ENCODE assay signal across 8 cellular contexts in the genomic region with DNA sequence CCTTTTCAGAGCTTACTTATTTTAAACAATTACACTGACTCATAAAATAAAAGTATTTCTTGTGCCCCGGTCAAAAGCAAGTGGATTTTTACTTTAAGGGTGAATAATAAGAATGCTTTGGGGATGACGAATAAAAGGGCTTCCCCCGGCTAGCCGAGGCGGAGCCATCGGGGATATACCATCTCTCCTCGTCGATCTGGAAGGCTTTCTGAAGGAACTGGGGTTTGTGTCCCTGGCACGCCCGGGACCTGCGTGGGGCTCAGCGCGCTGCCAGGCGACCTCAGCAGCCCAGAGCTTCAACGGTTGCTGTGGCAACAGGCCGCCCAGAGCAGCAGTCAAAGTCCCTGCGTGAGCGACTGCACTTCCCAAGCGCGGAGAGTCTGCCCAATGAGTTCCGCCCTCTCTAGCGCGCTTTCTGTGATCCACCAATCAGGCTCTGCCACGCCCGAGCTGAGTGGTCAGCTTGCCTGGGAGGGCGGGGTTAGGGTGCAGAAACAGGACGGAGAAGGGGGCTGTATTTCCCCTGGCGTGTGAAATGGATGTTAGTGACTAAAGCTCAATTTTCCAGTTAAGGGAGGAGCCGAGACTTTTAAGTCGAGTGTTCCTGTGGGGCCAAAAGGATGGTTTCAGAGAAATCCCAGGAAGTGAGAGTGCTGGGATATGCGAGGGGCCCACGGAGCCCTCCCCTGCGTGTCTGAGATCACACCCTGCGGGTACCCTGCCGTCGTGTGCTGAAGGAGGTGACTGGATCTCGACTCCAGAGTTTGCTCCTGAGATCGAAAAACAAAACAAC. TPM values are rescaled to one million over a fixed set of nuclear protein-coding genes. Genes with fewer than 3 reads are reported as not detected.
DNase-seq lines count a peak whose midpoint lies in the region; ATAC-seq and TF ChIP-seq lines count a peak whose summit lies in the region.

No MANE protein-coding gene starts in this region.

- H3K4me3 Mint-ChIP-seq in HFFc6 = peak overlapping the region; percentile 93

- H3K27ac ChIP-seq in temporal lobe (ENCODE audit: low read depth, low read length) = peak overlapping the region; percentile 80

- H3K9me3 Mint-ChIP-seq in HFFc6 = no peaks in the 10 kb centered on the region
- H3K9me3 Mint-ChIP-seq in activated naive CD4-positive, alpha-beta T cell treated with anti-CD3 and anti-CD28 coated beads, Interleukin-2, amount 50 U/mL, for 72 hours = no peaks in the 10 kb centered on the region

- H3K27ac Mint-ChIP-seq in HFFc6 = peak overlapping the region; percentile 97
- H3K27ac Mint-ChIP-seq in activated naive CD4-positive, alpha-beta T cell treated with anti-CD3 and anti-CD28 coated beads, Interleukin-2, amount 50 U/mL, for 72 hours = peak overlapping the region; percentile 87 to 98

- peaks cover 4% of the 10 kb centered on the region for H3K27me3 Mint-ChIP-seq in HFFc6 (ENCODE audit: insufficient read depth)

- no peaks in the 10 kb centered on the region for H3K36me3 Mint-ChIP-seq in HFFc6 (ENCODE audit: low read depth)
- H3K36me3 Mint-ChIP-seq in activated naive CD4-positive, alpha-beta T cell treated with anti-CD3 and anti-CD28 coated beads, Interleukin-2, amount 50 U/mL, for 72 hours = no peaks in the 10 kb centered on the region

- H3K4me1 Mint-ChIP-seq in HFFc6 (ENCODE audit: low read depth) = peaks cover 37% of the 10 kb centered on the region

- peak; percentile 97 to 98 for ATAC-seq in activated naive CD4-positive, alpha-beta T cell treated with anti-CD3 and anti-CD28 coated beads, Interleukin-2, amount 50 U/mL, for 72 hours

- DNase-seq in GM04503 (ENCODE audit: low read depth) = peak; percentile 89
- peak; percentile 97 for DNase-seq in HFFc6
- DNase-seq in NAMALWA (ENCODE audit: low spot score) = peak; percentile 98
- DNase-seq in SK-N-DZ (ENCODE audit: low spot score) = peak; percentile 93
- peak; percentile 93 to 98 for DNase-seq in activated naive CD4-positive, alpha-beta T cell treated with anti-CD3 and anti-CD28 coated beads, Interleukin-2, amount 50 U/mL, for 72 hours (ENCODE audit: low spot score in 2 of 2)
- peak; percentile 96 for DNase-seq in glomerular visceral epithelial cell (ENCODE audit: extremely low spot score)
- peak; percentile 97 for DNase-seq in occipital lobe (lab: John Stamatoyannopoulos, UW)

- no peak for TF ChIP-seq CTCF in HFFc6 (IDR thresholded peaks at IDR 0.05)

RNA-seq across cellular contexts. Expression of gene MGST3, which starts 33.0 kb away (rescaled TPM):
- total RNA-seq in HFFc6 (2021; fragmentation: NEBNext Ultra II Directional; extraction: Animal tissue kit (Norgen Biotek cat#: 25700)) = 100 to 1,000 TPM; 183 to 203 (median 196) TPM
- polyA plus RNA-seq in SK-N-DZ (2014; cell fraction: cytosol; rRNA removed) = 207 and 231 TPM in 2 replicates
- 200 and 263 TPM in 2 replicates for polyA plus RNA-seq in SK-N-DZ (2014; cell fraction: nucleus; rRNA removed)
- total RNA-seq in activated naive CD4-positive, alpha-beta T cell treated with anti-CD3 and anti-CD28 coated beads, Interleukin-2, amount 50 U/mL, for 72 hours = 10 to 100 TPM; 33.6 to 72.2 TPM
- total RNA-seq in occipital lobe (200 TPM), temporal lobe (101 TPM)

RNA-seq across cellular contexts. Expression of gene LRRC52, which starts 54.3 kb away (rescaled TPM):
- total RNA-seq in HFFc6 (2021; fragmentation: NEBNext Ultra II Directional; extraction: Animal tissue kit (Norgen Biotek cat#: 25700)) = not detected
- polyA plus RNA-seq in SK-N-DZ (2014; cell fraction: cytosol; rRNA removed) = not detected in 2 replicates
- polyA plus RNA-seq in SK-N-DZ (2014; cell fraction: nucleus; rRNA removed) = not detected in 2 replicates
- not detected for total RNA-seq in activated naive CD4-positive, alpha-beta T cell treated with anti-CD3 and anti-CD28 coated beads, Interleukin-2, amount 50 U/mL, for 72 hours
- total RNA-seq in occipital lobe (not detected), temporal lobe (not detected)

Comparison
In these comparisons a context has a peak if more than half of its experiments do, and no peak if none do; other contexts are left out.
1. Peak in every context shown above with its lines: DNase-seq, ATAC-seq and H3K27ac ChIP-seq.